ENCODE assay signal across 10 cellular contexts in genomic region chr15:75661041-75661778, GRCh38. TPM values are rescaled to one million over a fixed set of nuclear protein-coding genes. Genes with fewer than 3 reads are reported as not detected.
A peak's percentile ranks its signal among the peaks of the same experiment; 100 is the strongest.
DNase-seq lines count a peak whose midpoint lies in the region; ATAC-seq, FAIRE-seq and TF ChIP-seq lines count a peak whose summit lies in the region.
"Had no signal": no experiment of that assay in that cellular context is flagged by ENCODE, and none has a peak within 500 bp of the region (broad histone marks: within the 10 kb centered on the region; RNA-seq: fewer than 3 reads in every experiment).

No MANE protein-coding gene starts in this region.

- peaks cover 56% of the 10 kb centered on the region for H3K4me1 ChIP-seq in A549
- H3K4me1 ChIP-seq in NT2/D1 (ENCODE audit: insufficient read depth, insufficient read length): peaks cover 8% of the 10 kb centered on the region
- H3K4me1 ChIP-seq in esophagus muscularis mucosa: peaks cover 37 to 63% (median 52%) of the 10 kb centered on the region in 4 donors
- peaks cover 33% of the 10 kb centered on the region for H3K4me1 ChIP-seq in muscle layer of colon (ENCODE audit: insufficient read depth, low read length)
- H3K4me1 ChIP-seq: BLaER1 had no signal

- TF ChIP-seq EP300 in A549 (IDR thresholded peaks at IDR 0.05) (no peak), esophagus muscularis mucosa (IDR thresholded peaks at IDR 0.05) (no peak)

- ATAC-seq in A549: peak; percentile 80 to 94
- no peak for ATAC-seq in HG02642 (IDR thresholded peaks at IDR 0.05; ENCODE audit: poor library complexity, unreplicated experiment)
- no peak for ATAC-seq in activated T-cell treated with anti-CD3 and anti-CD28 coated beads, Interleukin-2, amount 50 U/mL, for 72 hours (replicated peaks in 1 of 2)
- ATAC-seq in HG02885 (IDR thresholded peaks at IDR 0.05; ENCODE audit: poor library complexity, unreplicated experiment): no peak

- intact Hi-C loops in esophagus muscularis mucosa (cut with DNase I): no loop called here

- H3K27me3 Mint-ChIP-seq in activated T-cell treated with anti-CD3 and anti-CD28 coated beads, Interleukin-2, amount 50 U/mL, for 72 hours (ENCODE audit: low read depth): no peaks in the 10 kb centered on the region

- H3K4me2 ChIP-seq in A549: peak overlapping the region; percentile 66
- H3K4me2 ChIP-seq: BLaER1 had no signal

- DNase-seq in A549 (ENCODE audit: low read depth in 1 of 2, low spot score in 1 of 2) (peak; percentile 83 to 84), NT2/D1 (ENCODE audit: low read depth, low spot score) (no peak), esophagus muscularis mucosa (ENCODE audit: extremely low spot score) (peak; percentile 96), NCI-H1417 treated with DMSO at 0.1 percent for 48 hours (lab: John Stamatoyannopoulos, UW) (no peak)
- DNase-seq in activated T-cell treated with anti-CD3 and anti-CD28 coated beads, Interleukin-2, amount 50 U/mL, for 72 hours: no peak
- DNase-seq: activated CD4-positive, alpha-beta T cell treated with anti-CD3 and anti-CD28 coated beads, Interleukin-2, amount 50 U/mL, for 48 hours had no signal

- no peak overlapping the region for H3K27ac Mint-ChIP-seq in activated T-cell treated with anti-CD3 and anti-CD28 coated beads, Interleukin-2, amount 50 U/mL, for 72 hours

- no peak for FAIRE-seq in A549 (lab: Jason Lieb, UNC)

- H3K9me3 Mint-ChIP-seq in activated T-cell treated with anti-CD3 and anti-CD28 coated beads, Interleukin-2, amount 50 U/mL, for 72 hours: no peaks in the 10 kb centered on the region

- POLR2A ChIA-PET in A549 (lab: Yijun Ruan, JAX): interaction anchor here (1.0 to 3.3 kb wide), 7 partner anchors 10 to 294 kb away, joined by 3 to 34 read pairs (median 4); partner anchors contain the start of genes IMP3, MAN2C1 and SNX33

- no peak overlapping the region for H3K4me3 Mint-ChIP-seq in activated T-cell treated with anti-CD3 and anti-CD28 coated beads, Interleukin-2, amount 50 U/mL, for 72 hours

- H3K4me1 Mint-ChIP-seq in activated T-cell treated with anti-CD3 and anti-CD28 coated beads, Interleukin-2, amount 50 U/mL, for 72 hours (ENCODE audit: low read depth): no peaks in the 10 kb centered on the region

- H3K36me3 Mint-ChIP-seq in activated T-cell treated with anti-CD3 and anti-CD28 coated beads, Interleukin-2, amount 50 U/mL, for 72 hours (ENCODE audit: insufficient read depth in 2 of 2): no peaks in the 10 kb centered on the region

- TF ChIP-seq POLR2A in A549 (IDR thresholded peaks at IDR 0.05; ENCODE audit: low read length) (no peak), esophagus muscularis mucosa (IDR thresholded peaks at IDR 0.05; ENCODE audit: low read depth) (no peak)

- no peaks in the 10 kb centered on the region for H3K27me3 ChIP-seq in NT2/D1 (ENCODE audit: insufficient read depth, insufficient read length)
- H3K27me3 ChIP-seq in esophagus muscularis mucosa: no peaks in the 10 kb centered on the region
- no peaks in the 10 kb centered on the region for H3K27me3 ChIP-seq in muscle layer of colon (ENCODE audit: control insufficient read depth in 1 of 2, insufficient read depth in 2 of 2, low read length in 2 of 2)
- H3K27me3 ChIP-seq: BLaER1 had no signal

- H3K27ac ChIP-seq in A549: peak overlapping the region; percentile 78 to 83
- peak overlapping the region; percentile 84 to 90 (median 88) for H3K27ac ChIP-seq in esophagus muscularis mucosa (replicated peaks in 1 of 4)
- peak overlapping the region; percentile 87 for H3K27ac ChIP-seq in muscle layer of colon (ENCODE audit: low read depth, low read length)
- H3K27ac ChIP-seq: BLaER1 had no signal

- H3K9ac ChIP-seq in NT2/D1 (ENCODE audit: insufficient read length, low read depth) (peak overlapping the region; percentile 78), muscle layer of colon (ENCODE audit: low read length) (peak overlapping the region; percentile 87)
- H3K9ac ChIP-seq: BLaER1 had no signal

- no peak; a peak in 1 of 5 replicates for TF ChIP-seq RAD21 in A549 (conservative IDR thresholded peaks at IDR 0.05 in 1 of 2, IDR thresholded peaks at IDR 0.05 in 1 of 2)

- H3K4me3 ChIP-seq in A549: no peak overlapping the region
- H3K4me3 ChIP-seq in NT2/D1 (ENCODE audit: insufficient read length, low read depth): no peak overlapping the region
- H3K4me3 ChIP-seq in esophagus muscularis mucosa: peak overlapping the region; percentile 13 to 42 (median 24)
- H3K4me3 ChIP-seq in muscle layer of colon (ENCODE audit: low read depth in 1 of 2, low read length in 2 of 2): peak overlapping the region; percentile 7 to 15
- H3K4me3 ChIP-seq: BLaER1 had no signal

- 42% methylated on average over 12 of the region's 14 CpGs for WGBS in A549 (ENCODE audit: missing lambda C conversion rate)
- 44% methylated on average over 8 of the region's 14 CpGs for WGBS in esophagus muscularis mucosa

- H3K36me3 ChIP-seq in NT2/D1 (ENCODE audit: insufficient read depth, insufficient read length, low read length): peaks cover 37% of the 10 kb centered on the region
- H3K36me3 ChIP-seq in esophagus muscularis mucosa: peaks cover 13 to 55% (median 37%) of the 10 kb centered on the region in 4 donors
- peaks cover 32% of the 10 kb centered on the region for H3K36me3 ChIP-seq in muscle layer of colon (ENCODE audit: insufficient read depth, low read length)

- TF ChIP-seq CTCF in A549 (IDR thresholded peaks at IDR 0.05): no peak
- no peak for TF ChIP-seq CTCF in esophagus muscularis mucosa (IDR thresholded peaks at IDR 0.05)

- CTCF ChIA-PET in A549 (lab: Yijun Ruan, JAX): interaction anchor here (1.1 to 7.1 kb wide), 9 partner anchors 11 to 293 kb away, joined by 3 to 63 read pairs (median 7); partner anchors contain the start of genes IMP3 and SNX33

- H3K9me3 ChIP-seq in A549: no peaks in the 10 kb centered on the region
- no peaks in the 10 kb centered on the region for H3K9me3 ChIP-seq in NT2/D1 (ENCODE audit: insufficient read depth, low read length)
- no peaks in the 10 kb centered on the region for H3K9me3 ChIP-seq in esophagus muscularis mucosa
- H3K9me3 ChIP-seq in muscle layer of colon (ENCODE audit: low read length): no peaks in the 10 kb centered on the region
- H3K9me3 ChIP-seq: BLaER1 had no signal

TF ChIP-seq in A549, 52 proteins besides CTCF, POLR2A, EP300 and RAD21 (continues in another document):
- TF ChIP-seq NFE2L2 (conservative IDR thresholded peaks at IDR 0.05; ENCODE audit: low read length) (no peak), ZFP36 (IDR thresholded peaks at IDR 0.05; ENCODE audit: borderline replicate concordance, partially characterized antibody) (no peak), FOSL2 (IDR thresholded peaks at IDR 0.05) (no peak), FOSL2 (CRISPR knock-in tag; IDR thresholded peaks at IDR 0.05) (peak; percentile 32; the same call in 1 of the 2 replicates)

RNA-seq across cellular contexts. Expression of gene SNX33, which starts 13.5 kb away (rescaled TPM):
- polyA plus RNA-seq in A549 (2011; rRNA removed) (8.4 and 10.7 TPM in 2 replicates), A549 (2017; fragmentation: RNase III; extraction: RNeasy Plus Mini Kit Qiagen cat#74134 plus additional on column Dnase treatment) (8.1 to 11.6 TPM (median 11.2 TPM) in 3 replicates)
- polyA plus RNA-seq in A549 (2012; cell fraction: cytosol; rRNA removed): 5.3 and 7.3 TPM in 2 replicates
- 9.0 and 10.2 TPM in 2 replicates for polyA plus RNA-seq in A549 (2012; cell fraction: nucleus; rRNA removed)
- polyA minus RNA-seq in A549 (2011; rRNA and poly(A)+ RNA removed): 19.7 and 21.2 TPM in 2 replicates
- total RNA-seq in esophagus muscularis mucosa: 10 to 100 TPM; 27.8 to 47.6 (median 40.1) TPM
- 1 to 10 TPM; 1.5 to 3.1 TPM for total RNA-seq in activated T-cell treated with anti-CD3 and anti-CD28 coated beads, Interleukin-2, amount 50 U/mL, for 72 hours

RNA-seq across cellular contexts. Expression of gene IMP3, which starts 21.2 kb away (rescaled TPM):
- polyA plus RNA-seq in A549 (2011; rRNA removed) (80.6 and 94.7 TPM in 2 replicates), A549 (2017; fragmentation: RNase III; extraction: RNeasy Plus Mini Kit Qiagen cat#74134 plus additional on column Dnase treatment) (87.1 to 90.0 TPM (median 88.6 TPM) in 3 replicates)
- 152 and 188 TPM in 2 replicates for polyA plus RNA-seq in A549 (2012; cell fraction: cytosol; rRNA removed)
- polyA plus RNA-seq in A549 (2012; cell fraction: nucleus; rRNA removed): 182 and 230 TPM in 2 replicates
- 24.8 and 25.0 TPM in 2 replicates for polyA minus RNA-seq in A549 (2011; rRNA and poly(A)+ RNA removed)
- total RNA-seq in esophagus muscularis mucosa: 10 to 100 TPM; 49.0 to 83.5 (median 62.1) TPM
- total RNA-seq in activated T-cell treated with anti-CD3 and anti-CD28 coated beads, Interleukin-2, amount 50 U/mL, for 72 hours: 10 to 100 TPM; 57.5 to 61.0 TPM

RNA-seq across cellular contexts. Expression of gene SNUPN, which starts 35.7 kb away (rescaled TPM):
- polyA plus RNA-seq in A549 (2011; rRNA removed) (33.6 and 38.5 TPM in 2 replicates), A549 (2017; fragmentation: RNase III; extraction: RNeasy Plus Mini Kit Qiagen cat#74134 plus additional on column Dnase treatment) (29.2 to 30.1 TPM (median 30.1 TPM) in 3 replicates)
- 21.7 and 25.1 TPM in 2 replicates for polyA plus RNA-seq in A549 (2012; cell fraction: cytosol; rRNA removed)
- 11.1 and 16.7 TPM in 2 replicates for polyA plus RNA-seq in A549 (2012; cell fraction: nucleus; rRNA removed)
- 16.4 and 18.2 TPM in 2 replicates for polyA minus RNA-seq in A549 (2011; rRNA and poly(A)+ RNA removed)
- total RNA-seq in esophagus muscularis mucosa: 10 to 100 TPM; 16.6 to 23.4 (median 18.8) TPM
- total RNA-seq in activated T-cell treated with anti-CD3 and anti-CD28 coated beads, Interleukin-2, amount 50 U/mL, for 72 hours: 10 to 100 TPM; 22.4 to 26.2 TPM

RNA-seq across cellular contexts. Expression of gene CSPG4, which starts 51.4 kb away (rescaled TPM):
- polyA plus RNA-seq in A549 (2011; rRNA removed) (0.01 TPM in 2 replicates), A549 (2017; fragmentation: RNase III; extraction: RNeasy Plus Mini Kit Qiagen cat#74134 plus additional on column Dnase treatment) (0.01 to 0.06 TPM (median 0.04 TPM) in 3 replicates)
- 0.01 and 0.03 TPM in 2 replicates for polyA plus RNA-seq in A549 (2012; cell fraction: cytosol; rRNA removed)
- polyA plus RNA-seq in A549 (2012; cell fraction: nucleus; rRNA removed): 0.05 and 0.12 TPM in 2 replicates
- polyA minus RNA-seq in A549 (2011; rRNA and poly(A)+ RNA removed): not detected in 2 replicates
- 100 to 1,000 TPM; 133 to 386 (median 182) TPM for total RNA-seq in esophagus muscularis mucosa
- total RNA-seq in activated T-cell treated with anti-CD3 and anti-CD28 coated beads, Interleukin-2, amount 50 U/mL, for 72 hours: not detected

Comparison
In these comparisons a context has a peak if more than half of its experiments do, and no peak if none do; other contexts are left out.
1. ATAC-seq: peak in A549 (2 of 2); none in HG02642 (single experiment), activated T-cell treated with anti-CD3 and anti-CD28 coated beads, Interleukin-2, amount 50 U/mL, for 72 hours (0 of 2) and HG02885 (single experiment).
2. DNase-seq: peak in A549 (2 of 2) and esophagus muscularis mucosa (single experiment); none in NT2/D1 (single experiment), NCI-H1417 treated with DMSO at 0.1 percent for 48 hours (single experiment) and activated T-cell treated with anti-CD3 and anti-CD28 coated beads, Interleukin-2, amount 50 U/mL, for 72 hours (0 of 2).
3. H3K4me3 ChIP-seq: peak in esophagus muscularis mucosa (4 of 4) and muscle layer of colon (2 of 2); none in A549 (single experiment) and NT2/D1 (single experiment).
4. RNA of gene SNX33, which starts 13.5 kb away (total RNA-seq): 27.8 to 47.6 TPM in esophagus muscularis mucosa; 1.5 to 3.1 TPM in activated T-cell treated with anti-CD3 and anti-CD28 coated beads, Interleukin-2, amount 50 U/mL, for 72 hours; every median in the first group is over 4 times any median in the second.
5. Peak in every context shown above with its lines, with median percentiles within 50 percentile points of each other: H3K27ac ChIP-seq.